ENCODE assay signal across 12 cellular contexts in genomic region chr2:86453838-86454237, GRCh38. TPM values are rescaled to one million over a fixed set of nuclear protein-coding genes. Genes with fewer than 3 reads are reported as not detected.
DNase-seq lines count a peak whose midpoint lies in the region; ATAC-seq and TF ChIP-seq lines count a peak whose summit lies in the region.
"Had no signal": no experiment of that assay in that cellular context is flagged by ENCODE, and none has a peak within 500 bp of the region (broad histone marks: within the 10 kb centered on the region; RNA-seq: fewer than 3 reads in every experiment).

No MANE protein-coding gene starts in this region.

- intact Hi-C loops in left lung (cut with DNase I), result no loop called here

- ATAC-seq in left lung (peak; percentile 69), GM21529 (IDR thresholded peaks at IDR 0.05; ENCODE audit: unreplicated experiment) (no peak)

- H3K36me3 ChIP-seq in ACC112 (ENCODE audit: insufficient read depth, low read length) (peaks cover 74% of the 10 kb centered on the region), left lung (peaks cover 3 to 69% of the 10 kb centered on the region in 2 donors)

- peaks cover 32% of the 10 kb centered on the region for H3K79me2 ChIP-seq in ACC112 (ENCODE audit: control insufficient read depth, insufficient read depth, low read length, unreplicated experiment)

- TF ChIP-seq CTCF in chondrocyte (IDR thresholded peaks at IDR 0.05) (no peak), left lung (IDR thresholded peaks at IDR 0.05) (no peak)

- H3K9me3 ChIP-seq in left lung, result no peaks in the 10 kb centered on the region
- H3K9me3 ChIP-seq: BLaER1 treated with 17β-estradiol and CSF1 and Interleukin-3, amounts not matched to agents 10 nM and 100 nM had no signal

- H3K4me1 ChIP-seq in ACC112 (ENCODE audit: control insufficient read depth, insufficient read depth, low read length, unreplicated experiment), result peaks cover 16% of the 10 kb centered on the region
- peaks cover 3 to 5% of the 10 kb centered on the region in 2 donors for H3K4me1 ChIP-seq in left lung

- H3K27me3 Mint-ChIP-seq in chondrocyte (ENCODE audit: low read depth), result no peaks in the 10 kb centered on the region
- H3K27me3 Mint-ChIP-seq: naive B cell had no signal

- no peak overlapping the region for H3K4me3 Mint-ChIP-seq in chondrocyte (ENCODE audit: unreplicated experiment)
- H3K4me3 Mint-ChIP-seq: naive B cell had no signal

- peaks cover 37% of the 10 kb centered on the region for H3K4me1 Mint-ChIP-seq in chondrocyte (ENCODE audit: low read depth)

- no peak overlapping the region for H2AFZ ChIP-seq in ACC112 (ENCODE audit: low read length, unreplicated experiment)

- peaks cover 37% of the 10 kb centered on the region for H3K36me3 Mint-ChIP-seq in chondrocyte (ENCODE audit: low read depth)

- peak; percentile 48 for DNase-seq in NCI-H1105 (lab: John Stamatoyannopoulos, UW)
- DNase-seq in chondrocyte (ENCODE audit: low spot score), result no peak
- DNase-seq in left lung, result no peak
- no peak for DNase-seq in NCI-H187 treated with DMSO at 0.1 percent for 48 hours (lab: John Stamatoyannopoulos, UW)
- DNase-seq in middle frontal gyrus (ENCODE audit: extremely low spot score, low spot score), result no peak
- no peak for DNase-seq in GM19240 (ENCODE audit: insufficient read length, low spot score)
- DNase-seq: activated T-cell treated with anti-CD3 and anti-CD28 coated beads, Interleukin-2, amount 50 U/mL, for 48 hours; Karpas-422; naive B cell had no signal

- peak overlapping the region; percentile 81 for H3K27ac Mint-ChIP-seq in chondrocyte (ENCODE audit: unreplicated experiment)

- H3K27ac ChIP-seq in ACC112 (ENCODE audit: low read depth, low read length) (peak overlapping the region; percentile 6; the same call in 1 of the 2 replicates), left lung (no peak overlapping the region)
- H3K27ac ChIP-seq: BLaER1 treated with 17β-estradiol and CSF1 and Interleukin-3, amounts not matched to agents 10 nM and 100 nM had no signal

- H3K9me3 Mint-ChIP-seq in chondrocyte (ENCODE audit: low read depth), result no peaks in the 10 kb centered on the region
- H3K9me3 Mint-ChIP-seq: naive B cell had no signal

- H3K27me3 ChIP-seq in ACC112 (ENCODE audit: insufficient read depth, low read length), result no peaks in the 10 kb centered on the region
- H3K27me3 ChIP-seq in left lung, result no peaks in the 10 kb centered on the region
- H3K27me3 ChIP-seq: BLaER1 treated with 17β-estradiol and CSF1 and Interleukin-3, amounts not matched to agents 10 nM and 100 nM had no signal

- H3K4me3 ChIP-seq in ACC112 (ENCODE audit: low read depth, low read length) (no peak overlapping the region), left lung (no peak overlapping the region)
- H3K4me3 ChIP-seq: BLaER1 treated with 17β-estradiol and CSF1 and Interleukin-3, amounts not matched to agents 10 nM and 100 nM had no signal

RNA-seq across cellular contexts. Expression of gene KDM3A, which starts 12.7 kb away (rescaled TPM):
- 31.3 to 49.3 TPM (median 47.7 TPM) in 3 replicates for total RNA-seq in chondrocyte
- total RNA-seq in left lung, result 10 to 100 TPM; 39.3 to 40.5 TPM
